ENCODE assay signal across 21 cellular contexts in genomic region chr11:122772945-122773344, GRCh38.
A peak's percentile ranks its signal among the peaks of the same experiment; 100 is the strongest.
DNase-seq lines count a peak whose midpoint lies in the region; ATAC-seq, FAIRE-seq and TF ChIP-seq lines count a peak whose summit lies in the region.
"Had no signal": no experiment of that assay in that cellular context is flagged by ENCODE, and none has a peak within 500 bp of the region (broad histone marks: within the 10 kb centered on the region; RNA-seq: fewer than 3 reads in every experiment).

No MANE protein-coding gene starts in this region.

- peak overlapping the region; percentile 53 for H3K9ac ChIP-seq in BLaER1

- H3K4me3 ChIP-seq in BLaER1: no peak overlapping the region
- H3K4me3 ChIP-seq in astrocyte of the spinal cord (ENCODE audit: low read depth, low read length): no peak overlapping the region
- no peak overlapping the region for H3K4me3 ChIP-seq in left lung
- no peak overlapping the region for H3K4me3 ChIP-seq in tibial artery
- H3K4me3 ChIP-seq: esophagus squamous epithelium, GM12878, ovary had no signal

- H3K36me3 Mint-ChIP-seq in activated CD4-positive, alpha-beta memory T cell treated with anti-CD3 and anti-CD28 coated beads, Interleukin-2, amount 10 ng/mL, durations not matched to agents 7 days and 5 days (ENCODE audit: low read depth): no peaks in the 10 kb centered on the region

- H3K36me3 ChIP-seq in BLaER1 (peaks cover 96% of the 10 kb centered on the region), left lung (peaks cover 0 to 4% of the 10 kb centered on the region in 2 donors), tibial artery (no peaks in the 10 kb centered on the region)
- H3K36me3 ChIP-seq: esophagus squamous epithelium, ovary had no signal

- H3K4me3 Mint-ChIP-seq in activated CD4-positive, alpha-beta memory T cell treated with anti-CD3 and anti-CD28 coated beads, Interleukin-2, amount 10 ng/mL, durations not matched to agents 7 days and 5 days: no peak overlapping the region

- peaks cover 2% of the 10 kb centered on the region for H3K4me1 Mint-ChIP-seq in activated CD4-positive, alpha-beta memory T cell treated with anti-CD3 and anti-CD28 coated beads, Interleukin-2, amount 10 ng/mL, durations not matched to agents 7 days and 5 days

- H3K27ac ChIP-seq in BLaER1: peak overlapping the region; percentile 5; the same call in 1 of the 2 replicates
- no peak overlapping the region for H3K27ac ChIP-seq in left lung
- H3K27ac ChIP-seq in tibial artery: no peak overlapping the region
- H3K27ac ChIP-seq: esophagus squamous epithelium, ovary had no signal

- POLR2A ChIA-PET in activated CD4-positive, alpha-beta memory T cell treated with anti-CD3 and anti-CD28 coated beads, Interleukin-2, amount 10 ng/mL, durations not matched to agents 7 days and 5 days (lab: Charles Lee): no interaction called here

- H3K9me3 ChIP-seq in BLaER1 (no peaks in the 10 kb centered on the region), left lung (no peaks in the 10 kb centered on the region), tibial artery (no peaks in the 10 kb centered on the region)
- H3K9me3 ChIP-seq: esophagus squamous epithelium, ovary had no signal

- H3K9me3 Mint-ChIP-seq in activated CD4-positive, alpha-beta memory T cell treated with anti-CD3 and anti-CD28 coated beads, Interleukin-2, amount 10 ng/mL, durations not matched to agents 7 days and 5 days: no peaks in the 10 kb centered on the region
- H3K9me3 Mint-ChIP-seq: activated naive CD4-positive, alpha-beta T cell treated with anti-CD3 and anti-CD28 coated beads, Interleukin-2, amount 50 U/mL, for 72 hours had no signal

- CTCF ChIA-PET in activated CD4-positive, alpha-beta memory T cell treated with anti-CD3 and anti-CD28 coated beads, Interleukin-2, amount 10 ng/mL, durations not matched to agents 7 days and 5 days (lab: Charles Lee): interaction anchor here (1.5 to 3.3 kb wide), 3 partner anchors 8 to 17 kb away, joined by 3 to 15 read pairs (median 6); no protein-coding TSS in a partner anchor

- no peak overlapping the region for H3K27ac Mint-ChIP-seq in activated CD4-positive, alpha-beta memory T cell treated with anti-CD3 and anti-CD28 coated beads, Interleukin-2, amount 10 ng/mL, durations not matched to agents 7 days and 5 days
- H3K27ac Mint-ChIP-seq: activated naive CD4-positive, alpha-beta T cell treated with anti-CD3 and anti-CD28 coated beads, Interleukin-2, amount 50 U/mL, for 72 hours had no signal

- no peak for TF ChIP-seq CTCF in astrocyte of the spinal cord (IDR thresholded peaks at IDR 0.05; ENCODE audit: low read depth, low read length)
- no peak for TF ChIP-seq CTCF in left lung (IDR thresholded peaks at IDR 0.05)
- TF ChIP-seq CTCF in tibial artery (IDR thresholded peaks at IDR 0.05): no peak

- peaks cover 100% of the 10 kb centered on the region for H4K20me1 ChIP-seq in BLaER1

- H3K27me3 ChIP-seq in BLaER1 (no peaks in the 10 kb centered on the region), left lung (no peaks in the 10 kb centered on the region), tibial artery (peaks cover 0 to 10% of the 10 kb centered on the region in 2 donors)
- H3K27me3 ChIP-seq: esophagus squamous epithelium, ovary had no signal

- intact Hi-C loops in left lung (cut with DNase I): no loop called here
- intact Hi-C loops in tibial artery (cut with DNase I; ENCODE audit: low total_unique reads): no loop called here

- peak overlapping the region; percentile 58 for H3K4me2 ChIP-seq in BLaER1

- H3K27me3 Mint-ChIP-seq in activated CD4-positive, alpha-beta memory T cell treated with anti-CD3 and anti-CD28 coated beads, Interleukin-2, amount 10 ng/mL, durations not matched to agents 7 days and 5 days: peaks cover 8% of the 10 kb centered on the region

- in situ Hi-C loops in astrocyte of the spinal cord (cut with HindIII; ENCODE audit: low sequenced_read_pairs): no loop called here

- FAIRE-seq in HTR-8/SVneo (lab: Jason Lieb, UNC): peak; percentile 44
- FAIRE-seq: bronchial epithelial cell, G401.6, GM12878 had no signal

- H3K4me1 ChIP-seq in BLaER1 (peaks cover 93% of the 10 kb centered on the region), left lung (peaks cover 0 to 12% of the 10 kb centered on the region in 2 donors), tibial artery (no peaks in the 10 kb centered on the region)
- H3K4me1 ChIP-seq: esophagus squamous epithelium had no signal

- ATAC-seq in left lung: peak; percentile 14
- no peak for ATAC-seq in GM21381 (IDR thresholded peaks at IDR 0.05; ENCODE audit: unreplicated experiment)
- ATAC-seq: activated naive CD4-positive, alpha-beta T cell treated with anti-CD3 and anti-CD28 coated beads, Interleukin-2, amount 50 U/mL, for 72 hours; GM12878; PC-3; sciatic nerve had no signal

- DNase-seq in HTR-8/SVneo (ENCODE audit: insufficient read length, low spot score): no peak
- peak; percentile 40 for DNase-seq in astrocyte of the spinal cord (ENCODE audit: low read depth, low spot score)
- DNase-seq in left lung: no peak
- no peak for DNase-seq in activated CD4-positive, alpha-beta memory T cell treated with anti-CD3 and anti-CD28 coated beads, Interleukin-2, amount 10 ng/mL, durations not matched to agents 7 days and 5 days
- no peak for DNase-seq in tibial artery
- no peak for DNase-seq in occipital lobe (lab: John Stamatoyannopoulos, UW)
- DNase-seq: activated CD4-positive, alpha-beta T cell treated with anti-CD3 and anti-CD28 coated beads, Interleukin-2, amount 50 U/mL, for 1 hour; esophagus squamous epithelium; NCI-H1048; NCI-H2107; NCI-H526 treated with DMSO at 0.1 percent for 48 hours; PC-3; stimulated activated CD4-positive, alpha-beta T cell treated with anti-CD3 and anti-CD28 coated beads, Interleukin-2, amount 100 ng/mL, for 48 hours had no signal
